Comparison of ENCODE assay signal across 11 cellular contexts in the genomic region with DNA sequence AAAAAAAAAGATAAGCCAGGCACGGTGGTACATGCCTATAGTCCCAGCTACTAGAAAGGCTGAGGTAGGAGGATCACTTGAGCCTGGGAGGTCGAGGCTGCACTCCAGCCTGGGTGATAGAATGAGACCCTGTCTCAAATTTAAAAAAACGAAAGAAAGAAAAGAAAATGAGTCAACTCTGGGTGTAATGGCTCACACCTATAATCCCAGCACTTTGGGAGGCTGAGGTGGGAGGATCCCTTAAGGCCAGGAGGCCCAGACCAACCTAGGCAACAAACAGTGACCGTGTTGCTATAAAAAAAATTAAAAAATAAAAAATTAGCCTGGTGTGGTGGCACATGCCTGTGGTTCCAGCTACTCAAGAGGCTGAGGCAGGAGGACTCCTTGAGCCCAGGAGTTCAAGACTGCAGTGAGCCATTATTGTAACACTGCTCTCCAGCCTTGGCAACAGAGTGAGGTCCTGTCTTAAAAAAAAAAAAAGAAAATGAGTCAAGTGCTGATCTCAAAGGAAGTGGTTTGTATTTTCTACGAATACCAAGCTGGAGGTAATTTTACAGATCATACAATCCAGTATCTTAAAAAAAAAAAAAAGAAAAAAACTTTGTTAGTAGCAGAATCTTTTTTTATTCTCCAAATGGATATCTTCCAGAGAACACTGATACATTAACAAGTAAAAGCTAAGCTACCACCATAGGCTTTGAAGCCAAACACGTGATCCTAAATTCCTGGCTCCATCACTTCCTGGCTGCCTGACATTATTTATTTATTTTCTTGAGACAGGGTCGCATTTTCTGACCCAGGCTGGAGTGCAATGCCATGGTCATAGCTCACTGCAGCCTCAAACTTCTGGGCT. TPM values are rescaled to one million over a fixed set of nuclear protein-coding genes. Genes with fewer than 3 reads are reported as not detected.
DNase-seq lines count a peak whose midpoint lies in the region; ATAC-seq and TF ChIP-seq lines count a peak whose summit lies in the region.
"Had no signal": no experiment of that assay in that cellular context is flagged by ENCODE, and none has a peak within 500 bp of the region (broad histone marks: within the 10 kb centered on the region; RNA-seq: fewer than 3 reads in every experiment).

No MANE protein-coding gene starts in this region.

- H3K4me1 ChIP-seq in upper lobe of right lung (peaks cover 6% of the 10 kb centered on the region), BE2C (no peaks in the 10 kb centered on the region)
- H3K4me1 ChIP-seq: foreskin keratinocyte had no signal

- no peaks in the 10 kb centered on the region for H3K27me3 Mint-ChIP-seq in activated T-cell treated with anti-CD3 and anti-CD28 coated beads, Interleukin-2, amount 50 U/mL, for 4 hours (ENCODE audit: low read depth)

- peak overlapping the region; percentile 9 for H3K4me3 Mint-ChIP-seq in activated T-cell treated with anti-CD3 and anti-CD28 coated beads, Interleukin-2, amount 50 U/mL, for 4 hours
- H3K4me3 Mint-ChIP-seq: CD14-positive monocyte had no signal

- no peaks in the 10 kb centered on the region for H3K36me3 Mint-ChIP-seq in activated T-cell treated with anti-CD3 and anti-CD28 coated beads, Interleukin-2, amount 50 U/mL, for 4 hours (ENCODE audit: insufficient read depth)

- ATAC-seq in left cardiac atrium = peak; percentile 29 to 44
- no peak for ATAC-seq in Right ventricle myocardium superior (ENCODE audit: poor library complexity)
- peak; percentile 76 to 80 for ATAC-seq in activated T-cell treated with anti-CD3 and anti-CD28 coated beads, Interleukin-2, amount 50 U/mL, for 4 hours
- ATAC-seq in upper lobe of right lung = peak; percentile 51
- no peak for ATAC-seq in left colon
- ATAC-seq: foreskin keratinocyte had no signal

- H3K36me3 ChIP-seq in upper lobe of right lung (no peaks in the 10 kb centered on the region), BE2C (no peaks in the 10 kb centered on the region)

- DNase-seq in left cardiac atrium = no peak
- DNase-seq in Right ventricle myocardium superior = no peak
- DNase-seq in activated T-cell treated with anti-CD3 and anti-CD28 coated beads, Interleukin-2, amount 50 U/mL, for 4 hours = peak; percentile 25
- DNase-seq in glomerular visceral epithelial cell (ENCODE audit: extremely low spot score) = peak; percentile 83
- DNase-seq in upper lobe of right lung = no peak
- no peak for DNase-seq in left colon
- no peak for DNase-seq in ureter (ENCODE audit: low spot score)
- DNase-seq in BE2C = no peak
- DNase-seq: foreskin keratinocyte, retina had no signal

- peak overlapping the region; percentile 42 for H3K27ac ChIP-seq in upper lobe of right lung
- H3K27ac ChIP-seq: foreskin keratinocyte had no signal

- H3K27me3 ChIP-seq in upper lobe of right lung (no peaks in the 10 kb centered on the region), BE2C (no peaks in the 10 kb centered on the region)
- H3K27me3 ChIP-seq: foreskin keratinocyte had no signal

- TF ChIP-seq CTCF in upper lobe of right lung (IDR thresholded peaks at IDR 0.05) (no peak), BE2C (IDR thresholded peaks at IDR 0.05; ENCODE audit: low read depth, low read length) (no peak)

- H3K4me3 ChIP-seq in upper lobe of right lung (no peak overlapping the region), BE2C (ENCODE audit: low read depth, low read length) (no peak overlapping the region)

- intact Hi-C loops in left cardiac atrium (cut with DNase I) = no loop called here
- intact Hi-C loops in Right ventricle myocardium superior (cut with DNase I) = no loop called here
- intact Hi-C loops in upper lobe of right lung (cut with DNase I) = no loop called here
- intact Hi-C loops in left colon (cut with DNase I, micrococcal nuclease) = no loop called here

- peaks cover 44% of the 10 kb centered on the region for H3K4me1 Mint-ChIP-seq in activated T-cell treated with anti-CD3 and anti-CD28 coated beads, Interleukin-2, amount 50 U/mL, for 4 hours (ENCODE audit: low read depth)

- H3K9me3 ChIP-seq in upper lobe of right lung (no peaks in the 10 kb centered on the region), BE2C (no peaks in the 10 kb centered on the region)

- H3K9me3 Mint-ChIP-seq in activated T-cell treated with anti-CD3 and anti-CD28 coated beads, Interleukin-2, amount 50 U/mL, for 4 hours = no peaks in the 10 kb centered on the region

RNA-seq across cellular contexts. Expression of a gene that starts 5.7 kb away (rescaled TPM):
- total RNA-seq in left cardiac atrium (10 to 100 TPM; 38.1 to 38.9 TPM), Right ventricle myocardium superior (47.8 TPM), upper lobe of right lung (36.3 TPM), left colon (10 to 100 TPM; 29.0 to 33.4 TPM), ureter (57.2 TPM)
- 10 to 100 TPM; 23.3 to 27.5 (median 25.7) TPM for total RNA-seq in activated T-cell treated with anti-CD3 and anti-CD28 coated beads, Interleukin-2, amount 50 U/mL, for 4 hours
- polyA plus RNA-seq in BE2C (2012; ENCODE audit: insufficient read depth, insufficient read length, low read depth) = 45.8 TPM

RNA-seq across cellular contexts. Expression of a gene that starts 24.6 kb away (rescaled TPM):
- under 1 TPM; 0.44 to 0.65 TPM for total RNA-seq in left cardiac atrium
- 0.22 TPM for total RNA-seq in Right ventricle myocardium superior
- 1 to 10 TPM in 1 of 3 donors, under 1 TPM in 2; 0.63 to 1.0 (median 0.63) TPM for total RNA-seq in activated T-cell treated with anti-CD3 and anti-CD28 coated beads, Interleukin-2, amount 50 U/mL, for 4 hours
- 0.84 TPM for total RNA-seq in upper lobe of right lung
- under 1 TPM; 0.78 to 0.85 TPM for total RNA-seq in left colon
- 3.4 TPM for total RNA-seq in ureter
- polyA plus RNA-seq in BE2C (2012; ENCODE audit: insufficient read depth, insufficient read length, low read depth) = 1.5 TPM

Comparison
In these comparisons a context has a peak if more than half of its experiments do, and no peak if none do; other contexts are left out.
1. ATAC-seq: peak in left cardiac atrium (2 of 2), activated T-cell treated with anti-CD3 and anti-CD28 coated beads, Interleukin-2, amount 50 U/mL, for 4 hours (2 of 2) and upper lobe of right lung (single experiment); none in Right ventricle myocardium superior (single experiment) and left colon (single experiment).
2. DNase-seq: peak in activated T-cell treated with anti-CD3 and anti-CD28 coated beads, Interleukin-2, amount 50 U/mL, for 4 hours (single experiment) and glomerular visceral epithelial cell (single experiment); none in left cardiac atrium (single experiment), Right ventricle myocardium superior (single experiment), upper lobe of right lung (single experiment), left colon (0 of 2), ureter (single experiment) and BE2C (single experiment).